Comparison of ENCODE assay signal across 16 cellular contexts in genomic region chr6:102075539-102075938, GRCh38.
"Had no signal": no experiment of that assay in that cellular context is flagged by ENCODE, and none has a peak within 500 bp of the region (broad histone marks: within the 10 kb centered on the region; RNA-seq: fewer than 3 reads in every experiment).

No MANE protein-coding gene starts in this region.

- DNase-seq: activated B cell treated with CpG ODN at 0.5 μM for 24 hours; activated CD4-positive, alpha-beta T cell treated with anti-CD3 and anti-CD28 coated beads, Interleukin-2, amount 10 ng/mL, durations not matched to agents 24 days and 14 days; activated naive CD4-positive, alpha-beta T cell treated with Interleukin-2 at 50 U/mL for 16 hours; body of pancreas; cerebellar nuclear complex; endodermal cell; foreskin fibroblast; glutamatergic neuron; left ventricle myocardium inferior; psoas muscle; stimulated activated CD4-positive, alpha-beta T cell treated with anti-CD3 and anti-CD28 coated beads, Interleukin-12 subunit alpha, Interleukin-12 subunit beta, amount 100 ng/mL, for 4 hours; stimulated activated naive CD4-positive, alpha-beta T cell; T-helper 1 cell; trophoblast cell had no signal

- FAIRE-seq: islet of Langerhans had no signal

- H3K27ac ChIP-seq: body of pancreas, left ventricle myocardium inferior, psoas muscle had no signal

- H3K4me3 ChIP-seq: body of pancreas, left ventricle myocardium inferior, psoas muscle had no signal

- H3K4me1 ChIP-seq: body of pancreas, left ventricle myocardium inferior, psoas muscle had no signal

- H3K9me3 ChIP-seq: body of pancreas, psoas muscle had no signal

- ATAC-seq: body of pancreas, esophagus mucosa, psoas muscle had no signal

- H3K27me3 ChIP-seq: body of pancreas had no signal

- H3K36me3 ChIP-seq: left ventricle myocardium inferior had no signal
